ENCODE assay signal across 17 cellular contexts in genomic region chr2:54161660-54162059, GRCh38. TPM values are rescaled to one million over a fixed set of nuclear protein-coding genes. Genes with fewer than 3 reads are reported as not detected.
DNase-seq lines count a peak whose midpoint lies in the region; ATAC-seq, FAIRE-seq and TF ChIP-seq lines count a peak whose summit lies in the region.
"Had no signal": no experiment of that assay in that cellular context is flagged by ENCODE, and none has a peak within 500 bp of the region (broad histone marks: within the 10 kb centered on the region; RNA-seq: fewer than 3 reads in every experiment).

No MANE protein-coding gene starts in this region.

- TF ChIP-seq CTCF in PC-3 (conservative IDR thresholded peaks at IDR 0.05; ENCODE audit: low read depth, low read length) (peak; percentile 41; the same call in 1 of the 2 replicates), dorsolateral prefrontal cortex (IDR thresholded peaks at IDR 0.05 in 54 of 56, conservative IDR thresholded peaks at IDR 0.05 in 2 of 56; ENCODE audit: low read depth in 1 of 56, partially characterized antibody in 56 of 56) (peak in 51 of 56 donors; percentile 11 to 59 (median 35)), neural crest cell (conservative IDR thresholded peaks at IDR 0.05) (peak; percentile 36), MCF 10A (IDR thresholded peaks at IDR 0.05; ENCODE audit: unreplicated experiment) (no peak)

- H3K4me3 ChIP-seq in PC-3 (ENCODE audit: low read length): no peak overlapping the region
- H3K4me3 ChIP-seq in dorsolateral prefrontal cortex: no peak overlapping the region
- H3K4me3 ChIP-seq: SK-N-MC, transverse colon had no signal

- H3K4me2 ChIP-seq in PC-3 (ENCODE audit: low read length): no peak overlapping the region

- BruUV-seq in PC-3 (replicated peaks; lab: Mats Ljungman, UMichigan) (no TSS peak), MCF 10A (replicated peaks; lab: Mats Ljungman, UMichigan) (no TSS peak)

- H3K9me3 Mint-ChIP-seq in neural crest cell (no peaks in the 10 kb centered on the region), MCF 10A (ENCODE audit: unreplicated experiment) (no peaks in the 10 kb centered on the region)
- H3K9me3 Mint-ChIP-seq: activated B cell treated with CpG ODN at 0.5 μM for 24 hours; CD4-positive, alpha-beta memory T cell had no signal

- H3K4me1 ChIP-seq in PC-3 (ENCODE audit: insufficient read depth, low read length): no peaks in the 10 kb centered on the region
- H3K4me1 ChIP-seq: transverse colon had no signal

- H3K27me3 ChIP-seq in PC-3 (ENCODE audit: low read length): no peaks in the 10 kb centered on the region
- H3K27me3 ChIP-seq in dorsolateral prefrontal cortex: no peaks in the 10 kb centered on the region
- H3K27me3 ChIP-seq: transverse colon had no signal

- POLR2A ChIA-PET in PC-3 (lab: Charles Lee; ENCODE audit: unreplicated experiment): interaction anchor here (0.6 kb wide), 1 partner anchor 10 kb away, joined by 8 read pairs; no protein-coding TSS in a partner anchor
- POLR2A ChIA-PET in MCF 10A (lab: Yijun Ruan, JAX): interaction anchor here (0.6 to 1.5 kb wide), 7 partner anchors 12 to 511 kb away, joined by 3 to 5 read pairs (median 3); partner anchors contain the start of gene ACYP2

- H3K4me1 Mint-ChIP-seq in neural crest cell (peaks cover 26% of the 10 kb centered on the region), MCF 10A (ENCODE audit: insufficient read depth, unreplicated experiment) (no peaks in the 10 kb centered on the region)
- H3K4me1 Mint-ChIP-seq: activated B cell treated with CpG ODN at 0.5 μM for 24 hours; activated CD8-positive, alpha-beta memory T cell treated with anti-CD3 and anti-CD28 coated beads, Interleukin-2, amount 10 ng/mL, durations not matched to agents 7 days and 5 days; CD4-positive, alpha-beta memory T cell had no signal

- no peak overlapping the region for H2AFZ ChIP-seq in PC-3 (ENCODE audit: low read length)

- no peaks in the 10 kb centered on the region for H3F3A ChIP-seq in PC-3 (ENCODE audit: low read length, unreplicated experiment)

- DNase-seq in PC-3 (peak; percentile 9), dorsolateral prefrontal cortex (no peak), neural crest cell (ENCODE audit: low read depth, low spot score) (no peak), MCF 10A (ENCODE audit: unreplicated experiment) (no peak)
- DNase-seq: activated B cell treated with CpG ODN at 0.5 μM for 24 hours; activated CD8-positive, alpha-beta memory T cell treated with anti-CD3 and anti-CD28 coated beads, Interleukin-2, amount 10 ng/mL, durations not matched to agents 7 days and 5 days; activated naive CD4-positive, alpha-beta T cell treated with Interleukin-2 at 50 U/mL for 16 hours; CD4-positive, alpha-beta memory T cell; MM.1S; NK-92 treated with Interleukin-12 subunit alpha and Interleukin-12 subunit beta, amount 100 ng/mL, for 24 hours; stimulated activated CD4-positive, alpha-beta T cell treated with anti-CD3 and anti-CD28 coated beads, Interleukin-2, amount 100 ng/mL, for 24 hours; transverse colon had no signal

- no peaks in the 10 kb centered on the region for H3K79me2 ChIP-seq in PC-3 (ENCODE audit: low read length)

- H3K27ac ChIP-seq in PC-3 (ENCODE audit: low read length): no peak overlapping the region
- H3K27ac ChIP-seq in dorsolateral prefrontal cortex: peak overlapping the region in 7 of 59 donors; percentile 28 to 77 (median 44)
- H3K27ac ChIP-seq: SK-N-MC, transverse colon had no signal

- H3K9me2 ChIP-seq in PC-3 (replicated peaks; ENCODE audit: low read length): no peaks in the 10 kb centered on the region

- H3K36me3 ChIP-seq in PC-3 (ENCODE audit: low read depth, low read length): no peaks in the 10 kb centered on the region
- H3K36me3 ChIP-seq: transverse colon had no signal

- H3K27ac Mint-ChIP-seq in neural crest cell (ENCODE audit: unreplicated experiment) (no peak overlapping the region), MCF 10A (ENCODE audit: low read depth, unreplicated experiment) (no peak overlapping the region)
- H3K27ac Mint-ChIP-seq: activated B cell treated with CpG ODN at 0.5 μM for 24 hours; activated CD8-positive, alpha-beta memory T cell treated with anti-CD3 and anti-CD28 coated beads, Interleukin-2, amount 10 ng/mL, durations not matched to agents 7 days and 5 days; CD4-positive, alpha-beta memory T cell had no signal

- CTCF ChIA-PET in PC-3 (lab: Charles Lee) (interaction anchor here (1.0 kb wide), 1 partner anchor 55 kb away, joined by 5 read pairs; no protein-coding TSS in a partner anchor), MCF 10A (lab: Yijun Ruan, JAX) (interaction anchor here (0.6 to 2.4 kb wide), 15 partner anchors 10 to 545 kb away, joined by 3 to 10 read pairs (median 5); no protein-coding TSS in a partner anchor)

- H3K4me3 Mint-ChIP-seq in neural crest cell: no peak overlapping the region
- no peak overlapping the region for H3K4me3 Mint-ChIP-seq in MCF 10A (ENCODE audit: unreplicated experiment)
- H3K4me3 Mint-ChIP-seq: activated B cell treated with CpG ODN at 0.5 μM for 24 hours; activated CD8-positive, alpha-beta memory T cell treated with anti-CD3 and anti-CD28 coated beads, Interleukin-2, amount 10 ng/mL, durations not matched to agents 7 days and 5 days; CD4-positive, alpha-beta memory T cell had no signal

- H4K20me1 ChIP-seq in PC-3 (ENCODE audit: low read length): no peaks in the 10 kb centered on the region

- H3K27me3 Mint-ChIP-seq in neural crest cell (ENCODE audit: low read depth): no peaks in the 10 kb centered on the region
- H3K27me3 Mint-ChIP-seq in MCF 10A (ENCODE audit: insufficient read depth, unreplicated experiment): no peaks in the 10 kb centered on the region
- H3K27me3 Mint-ChIP-seq: activated B cell treated with CpG ODN at 0.5 μM for 24 hours; activated CD8-positive, alpha-beta memory T cell treated with anti-CD3 and anti-CD28 coated beads, Interleukin-2, amount 10 ng/mL, durations not matched to agents 7 days and 5 days; CD4-positive, alpha-beta memory T cell had no signal

- intact Hi-C loops in PC-3 (cut with micrococcal nuclease): no loop called here
- intact Hi-C loops in dorsolateral prefrontal cortex (cut with DNase I): no loop called here
- intact Hi-C loops in MCF 10A (cut with micrococcal nuclease): no loop called here

- FAIRE-seq in G401.6 (lab: Jason Lieb, UNC): peak; percentile 91
- FAIRE-seq: bronchial epithelial cell had no signal

- H3K36me3 Mint-ChIP-seq in neural crest cell (ENCODE audit: low read depth): no peaks in the 10 kb centered on the region
- H3K36me3 Mint-ChIP-seq in MCF 10A (ENCODE audit: insufficient read depth, unreplicated experiment): peaks cover 7% of the 10 kb centered on the region
- H3K36me3 Mint-ChIP-seq: activated CD8-positive, alpha-beta memory T cell treated with anti-CD3 and anti-CD28 coated beads, Interleukin-2, amount 10 ng/mL, durations not matched to agents 7 days and 5 days had no signal

- ATAC-seq in PC-3 (no peak), GM21381 (IDR thresholded peaks at IDR 0.05; ENCODE audit: unreplicated experiment) (no peak), HG03432 (IDR thresholded peaks at IDR 0.05; ENCODE audit: unreplicated experiment) (no peak)
- ATAC-seq: activated CD8-positive, alpha-beta memory T cell treated with anti-CD3 and anti-CD28 coated beads, Interleukin-2, amount 10 ng/mL, durations not matched to agents 7 days and 5 days had no signal

- no peak overlapping the region for H3K9ac ChIP-seq in PC-3 (ENCODE audit: low read length)

- H3K9me3 ChIP-seq in PC-3 (ENCODE audit: low read length): no peaks in the 10 kb centered on the region
- H3K9me3 ChIP-seq: transverse colon had no signal

RNA-seq across cellular contexts. Expression of gene ACYP2, which starts 46.2 kb away (rescaled TPM):
- 2.9 and 8.3 TPM in 2 replicates for total RNA-seq in PC-3 (2014; rRNA removed)
- 10 to 100 TPM; 51.6 to 88.2 (median 68.5) TPM for total RNA-seq in dorsolateral prefrontal cortex
- 5.9 and 8.3 TPM in 2 replicates for total RNA-seq in neural crest cell
- 14.3 and 17.8 TPM in 2 replicates for total RNA-seq in MCF 10A (2022)
